ENCODE assay signal across 1 cellular context in the genomic region with DNA sequence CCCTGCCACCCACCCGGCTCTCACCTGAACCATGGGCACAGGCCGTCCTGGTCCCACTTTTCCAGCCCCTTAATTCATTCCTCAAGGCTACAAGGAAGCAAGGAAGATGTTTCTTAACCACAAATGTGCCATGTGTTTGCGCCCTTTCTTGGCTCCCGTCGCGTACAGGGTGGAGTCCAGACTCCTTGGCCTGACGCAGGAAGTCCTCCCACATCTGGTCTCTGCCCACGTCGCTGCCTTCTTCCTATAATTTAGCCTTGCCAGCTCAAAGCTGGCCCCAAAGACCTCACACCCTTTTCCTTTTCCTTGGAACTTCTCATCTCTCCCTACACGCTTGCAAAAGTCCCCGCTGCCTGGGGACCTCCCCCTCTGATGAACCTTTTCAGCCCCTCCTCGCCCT.
TF ChIP-seq lines count a peak whose summit lies in the region.

No MANE protein-coding gene starts in this region.

TF ChIP-seq in GM23338, 12 proteins besides CTCF, POLR2A, EP300 and RAD21:
- TF ChIP-seq, protein P1, sequence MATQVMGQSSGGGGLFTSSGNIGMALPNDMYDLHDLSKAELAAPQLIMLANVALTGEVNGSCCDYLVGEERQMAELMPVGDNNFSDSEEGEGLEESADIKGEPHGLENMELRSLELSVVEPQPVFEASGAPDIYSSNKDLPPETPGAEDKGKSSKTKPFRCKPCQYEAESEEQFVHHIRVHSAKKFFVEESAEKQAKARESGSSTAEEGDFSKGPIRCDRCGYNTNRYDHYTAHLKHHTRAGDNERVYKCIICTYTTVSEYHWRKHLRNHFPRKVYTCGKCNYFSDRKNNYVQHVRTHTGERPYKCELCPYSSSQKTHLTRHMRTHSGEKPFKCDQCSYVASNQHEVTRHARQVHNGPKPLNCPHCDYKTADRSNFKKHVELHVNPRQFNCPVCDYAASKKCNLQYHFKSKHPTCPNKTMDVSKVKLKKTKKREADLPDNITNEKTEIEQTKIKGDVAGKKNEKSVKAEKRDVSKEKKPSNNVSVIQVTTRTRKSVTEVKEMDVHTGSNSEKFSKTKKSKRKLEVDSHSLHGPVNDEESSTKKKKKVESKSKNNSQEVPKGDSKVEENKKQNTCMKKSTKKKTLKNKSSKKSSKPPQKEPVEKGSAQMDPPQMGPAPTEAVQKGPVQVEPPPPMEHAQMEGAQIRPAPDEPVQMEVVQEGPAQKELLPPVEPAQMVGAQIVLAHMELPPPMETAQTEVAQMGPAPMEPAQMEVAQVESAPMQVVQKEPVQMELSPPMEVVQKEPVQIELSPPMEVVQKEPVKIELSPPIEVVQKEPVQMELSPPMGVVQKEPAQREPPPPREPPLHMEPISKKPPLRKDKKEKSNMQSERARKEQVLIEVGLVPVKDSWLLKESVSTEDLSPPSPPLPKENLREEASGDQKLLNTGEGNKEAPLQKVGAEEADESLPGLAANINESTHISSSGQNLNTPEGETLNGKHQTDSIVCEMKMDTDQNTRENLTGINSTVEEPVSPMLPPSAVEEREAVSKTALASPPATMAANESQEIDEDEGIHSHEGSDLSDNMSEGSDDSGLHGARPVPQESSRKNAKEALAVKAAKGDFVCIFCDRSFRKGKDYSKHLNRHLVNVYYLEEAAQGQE (IDR thresholded peaks at IDR 0.05; ENCODE audit: unreplicated experiment) = no peak
- TF ChIP-seq STAT1 (IDR thresholded peaks at IDR 0.05; ENCODE audit: unreplicated experiment) = no peak
- TF ChIP-seq EZH2 (IDR thresholded peaks at IDR 0.05; ENCODE audit: low read depth, unreplicated experiment) = no peak
- TF ChIP-seq, protein P2, sequence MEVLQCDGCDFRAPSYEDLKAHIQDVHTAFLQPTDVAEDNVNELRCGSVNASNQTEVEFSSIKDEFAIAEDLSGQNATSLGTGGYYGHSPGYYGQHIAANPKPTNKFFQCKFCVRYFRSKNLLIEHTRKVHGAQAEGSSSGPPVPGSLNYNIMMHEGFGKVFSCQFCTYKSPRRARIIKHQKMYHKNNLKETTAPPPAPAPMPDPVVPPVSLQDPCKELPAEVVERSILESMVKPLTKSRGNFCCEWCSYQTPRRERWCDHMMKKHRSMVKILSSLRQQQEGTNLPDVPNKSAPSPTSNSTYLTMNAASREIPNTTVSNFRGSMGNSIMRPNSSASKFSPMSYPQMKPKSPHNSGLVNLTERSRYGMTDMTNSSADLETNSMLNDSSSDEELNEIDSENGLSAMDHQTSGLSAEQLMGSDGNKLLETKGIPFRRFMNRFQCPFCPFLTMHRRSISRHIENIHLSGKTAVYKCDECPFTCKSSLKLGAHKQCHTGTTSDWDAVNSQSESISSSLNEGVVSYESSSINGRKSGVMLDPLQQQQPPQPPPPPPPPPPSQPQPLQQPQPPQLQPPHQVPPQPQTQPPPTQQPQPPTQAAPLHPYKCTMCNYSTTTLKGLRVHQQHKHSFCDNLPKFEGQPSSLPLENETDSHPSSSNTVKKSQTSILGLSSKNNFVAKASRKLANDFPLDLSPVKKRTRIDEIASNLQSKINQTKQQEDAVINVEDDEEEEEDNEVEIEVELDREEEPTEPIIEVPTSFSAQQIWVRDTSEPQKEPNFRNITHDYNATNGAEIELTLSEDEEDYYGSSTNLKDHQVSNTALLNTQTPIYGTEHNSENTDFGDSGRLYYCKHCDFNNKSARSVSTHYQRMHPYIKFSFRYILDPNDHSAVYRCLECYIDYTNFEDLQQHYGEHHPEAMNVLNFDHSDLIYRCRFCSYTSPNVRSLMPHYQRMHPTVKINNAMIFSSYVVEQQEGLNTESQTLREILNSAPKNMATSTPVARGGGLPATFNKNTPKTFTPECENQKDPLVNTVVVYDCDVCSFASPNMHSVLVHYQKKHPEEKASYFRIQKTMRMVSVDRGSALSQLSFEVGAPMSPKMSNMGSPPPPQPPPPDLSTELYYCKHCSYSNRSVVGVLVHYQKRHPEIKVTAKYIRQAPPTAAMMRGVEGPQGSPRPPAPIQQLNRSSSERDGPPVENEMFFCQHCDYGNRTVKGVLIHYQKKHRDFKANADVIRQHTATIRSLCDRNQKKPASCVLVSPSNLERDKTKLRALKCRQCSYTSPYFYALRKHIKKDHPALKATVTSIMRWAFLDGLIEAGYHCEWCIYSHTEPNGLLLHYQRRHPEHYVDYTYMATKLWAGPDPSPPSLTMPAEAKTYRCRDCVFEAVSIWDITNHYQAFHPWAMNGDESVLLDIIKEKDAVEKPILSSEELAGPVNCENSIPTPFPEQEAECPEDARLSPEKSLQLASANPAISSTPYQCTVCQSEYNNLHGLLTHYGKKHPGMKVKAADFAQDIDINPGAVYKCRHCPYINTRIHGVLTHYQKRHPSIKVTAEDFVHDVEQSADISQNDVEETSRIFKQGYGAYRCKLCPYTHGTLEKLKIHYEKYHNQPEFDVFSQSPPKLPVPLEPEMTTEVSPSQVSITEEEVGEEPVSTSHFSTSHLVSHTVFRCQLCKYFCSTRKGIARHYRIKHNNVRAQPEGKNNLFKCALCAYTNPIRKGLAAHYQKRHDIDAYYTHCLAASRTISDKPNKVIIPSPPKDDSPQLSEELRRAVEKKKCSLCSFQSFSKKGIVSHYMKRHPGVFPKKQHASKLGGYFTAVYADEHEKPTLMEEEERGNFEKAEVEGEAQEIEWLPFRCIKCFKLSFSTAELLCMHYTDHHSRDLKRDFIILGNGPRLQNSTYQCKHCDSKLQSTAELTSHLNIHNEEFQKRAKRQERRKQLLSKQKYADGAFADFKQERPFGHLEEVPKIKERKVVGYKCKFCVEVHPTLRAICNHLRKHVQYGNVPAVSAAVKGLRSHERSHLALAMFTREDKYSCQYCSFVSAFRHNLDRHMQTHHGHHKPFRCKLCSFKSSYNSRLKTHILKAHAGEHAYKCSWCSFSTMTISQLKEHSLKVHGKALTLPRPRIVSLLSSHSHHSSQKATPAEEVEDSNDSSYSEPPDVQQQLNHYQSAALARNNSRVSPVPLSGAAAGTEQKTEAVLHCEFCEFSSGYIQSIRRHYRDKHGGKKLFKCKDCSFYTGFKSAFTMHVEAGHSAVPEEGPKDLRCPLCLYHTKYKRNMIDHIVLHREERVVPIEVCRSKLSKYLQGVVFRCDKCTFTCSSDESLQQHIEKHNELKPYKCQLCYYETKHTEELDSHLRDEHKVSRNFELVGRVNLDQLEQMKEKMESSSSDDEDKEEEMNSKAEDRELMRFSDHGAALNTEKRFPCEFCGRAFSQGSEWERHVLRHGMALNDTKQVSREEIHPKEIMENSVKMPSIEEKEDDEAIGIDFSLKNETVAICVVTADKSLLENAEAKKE (CRISPR knock-in tag; IDR thresholded peaks at IDR 0.05) = no peak
- no peak for TF ChIP-seq ZNF331 (CRISPR knock-in tag; IDR thresholded peaks at IDR 0.05; ENCODE audit: low read depth)
- no peak for TF ChIP-seq ZNF114 (CRISPR knock-in tag; IDR thresholded peaks at IDR 0.05)
- TF ChIP-seq, protein P3, sequence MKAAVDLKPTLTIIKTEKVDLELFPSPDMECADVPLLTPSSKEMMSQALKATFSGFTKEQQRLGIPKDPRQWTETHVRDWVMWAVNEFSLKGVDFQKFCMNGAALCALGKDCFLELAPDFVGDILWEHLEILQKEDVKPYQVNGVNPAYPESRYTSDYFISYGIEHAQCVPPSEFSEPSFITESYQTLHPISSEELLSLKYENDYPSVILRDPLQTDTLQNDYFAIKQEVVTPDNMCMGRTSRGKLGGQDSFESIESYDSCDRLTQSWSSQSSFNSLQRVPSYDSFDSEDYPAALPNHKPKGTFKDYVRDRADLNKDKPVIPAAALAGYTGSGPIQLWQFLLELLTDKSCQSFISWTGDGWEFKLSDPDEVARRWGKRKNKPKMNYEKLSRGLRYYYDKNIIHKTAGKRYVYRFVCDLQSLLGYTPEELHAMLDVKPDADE (IDR thresholded peaks at IDR 0.05) = no peak
- no peak for TF ChIP-seq NANOG (IDR thresholded peaks at IDR 0.05; ENCODE audit: borderline replicate concordance)
- TF ChIP-seq CREB1 (CRISPR knock-in tag; IDR thresholded peaks at IDR 0.05; ENCODE audit: low read depth) = no peak
- TF ChIP-seq JUNB (IDR thresholded peaks at IDR 0.05; ENCODE audit: unreplicated experiment) = no peak
- no peak for TF ChIP-seq POLR2AphosphoS5 (IDR thresholded peaks at IDR 0.05; ENCODE audit: low read depth)
- TF ChIP-seq EZH2phosphoT487 (IDR thresholded peaks at IDR 0.05; ENCODE audit: unreplicated experiment) = no peak
